Comparison of ENCODE assay signal across 19 cellular contexts in the genomic region with DNA sequence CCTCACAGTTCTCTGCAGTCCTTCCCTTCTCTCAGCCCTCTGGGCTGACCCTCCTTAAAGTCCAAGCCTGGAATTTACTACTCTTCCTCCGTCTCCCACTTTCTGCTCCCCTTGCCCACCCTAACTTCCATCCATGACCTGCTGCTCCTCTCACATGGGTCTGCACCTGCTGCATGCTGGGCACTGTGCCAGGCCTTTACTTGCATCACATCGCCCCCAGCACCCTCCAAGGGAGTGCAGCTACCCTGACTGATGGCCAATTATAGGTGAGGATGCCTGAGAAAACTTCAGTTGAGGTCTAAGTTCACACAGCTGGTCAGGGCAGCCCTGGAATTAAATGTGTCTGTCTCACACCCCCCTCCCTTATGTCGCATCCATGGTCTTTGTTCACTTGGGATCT. TPM values are rescaled to one million over a fixed set of nuclear protein-coding genes. Genes with fewer than 3 reads are reported as not detected.
DNase-seq lines count a peak whose midpoint lies in the region; ATAC-seq and TF ChIP-seq lines count a peak whose summit lies in the region.
"Had no signal": no experiment of that assay in that cellular context is flagged by ENCODE, and none has a peak within 500 bp of the region (broad histone marks: within the 10 kb centered on the region; RNA-seq: fewer than 3 reads in every experiment).

No MANE protein-coding gene starts in this region.

- H3K27ac Mint-ChIP-seq in activated CD4-positive, alpha-beta T cell treated with anti-CD3 and anti-CD28 coated beads for 36 hours: peak overlapping the region; percentile 0
- peak overlapping the region in 8 of 10 donors; percentile 36 to 82 (median 60) for H3K27ac Mint-ChIP-seq in naive thymus-derived CD8-positive, alpha-beta T cell
- no peak overlapping the region for H3K27ac Mint-ChIP-seq in activated T-helper 17 cell treated with anti-CD3 and anti-CD28 coated beads, Interleukin-2, amount 50 U/mL, for 72 hours

- H2AFZ ChIP-seq in Karpas-422 (ENCODE audit: low read length) (no peak overlapping the region), OCI-LY7 (ENCODE audit: low read length) (no peak overlapping the region; the same call in 1 of the 2 replicates)

- peak; percentile 35 for DNase-seq in activated CD4-positive, alpha-beta T cell treated with anti-CD3 and anti-CD28 coated beads for 36 hours
- no peak for DNase-seq in activated CD4-positive, alpha-beta T cell treated with anti-CD3 and anti-CD28 coated beads for 48 hours
- DNase-seq in Karpas-422 (peak; percentile 62), OCI-LY7 (ENCODE audit: low spot score) (peak; percentile 90), NCI-H187 treated with DMSO at 0.1 percent for 48 hours (lab: John Stamatoyannopoulos, UW) (no peak), NOMO-1 treated with DMSO at 0.1 percent for 48 hours (lab: John Stamatoyannopoulos, UW; ENCODE audit: unreplicated experiment) (no peak)
- DNase-seq in naive thymus-derived CD8-positive, alpha-beta T cell: no peak
- DNase-seq: activated T-cell treated with anti-CD3 and anti-CD28 coated beads, Interleukin-2, amount 50 U/mL, for 1 hour; dermis blood vessel endothelial cell; EL; NCI-H1694 treated with DMSO at 0.1 percent for 48 hours; OCI-M1; stimulated activated CD4-positive, alpha-beta T cell treated with anti-CD3 and anti-CD28 coated beads, Interleukin-15, amount 100 ng/mL, for 24 hours; thyroid gland had no signal

- H3K36me3 ChIP-seq in Karpas-422 (ENCODE audit: insufficient read depth, low read length) (no peaks in the 10 kb centered on the region), OCI-LY7 (ENCODE audit: insufficient read depth, low read length) (no peaks in the 10 kb centered on the region)
- H3K36me3 ChIP-seq: esophagus muscularis mucosa, thyroid gland had no signal

- no peaks in the 10 kb centered on the region for H4K20me1 ChIP-seq in Karpas-422 (ENCODE audit: insufficient read depth, low read depth, low read length)
- H4K20me1 ChIP-seq in OCI-LY7 (ENCODE audit: insufficient read depth, low read length): no peaks in the 10 kb centered on the region

- no peaks in the 10 kb centered on the region for H3K9me3 ChIP-seq in Karpas-422 (ENCODE audit: low read length)
- no peaks in the 10 kb centered on the region for H3K9me3 ChIP-seq in OCI-LY7 (ENCODE audit: low read length)
- H3K9me3 ChIP-seq: esophagus muscularis mucosa, thyroid gland had no signal

- H3K9me2 ChIP-seq in Karpas-422 (replicated peaks; ENCODE audit: insufficient read depth, low read length) (no peaks in the 10 kb centered on the region), OCI-LY7 (ENCODE audit: insufficient read depth, low read length) (no peaks in the 10 kb centered on the region)

- H3K4me1 Mint-ChIP-seq in activated CD4-positive, alpha-beta T cell treated with anti-CD3 and anti-CD28 coated beads for 36 hours: peaks cover 80% of the 10 kb centered on the region
- H3K4me1 Mint-ChIP-seq in naive thymus-derived CD8-positive, alpha-beta T cell: peaks cover 16 to 81% (median 45%) of the 10 kb centered on the region in 4 donors
- H3K4me1 Mint-ChIP-seq in activated T-helper 17 cell treated with anti-CD3 and anti-CD28 coated beads, Interleukin-2, amount 50 U/mL, for 72 hours: peaks cover 16% of the 10 kb centered on the region

- no peak for ATAC-seq in activated CD4-positive, alpha-beta T cell treated with anti-CD3 and anti-CD28 coated beads for 36 hours
- ATAC-seq in naive thymus-derived CD8-positive, alpha-beta T cell: no peak
- ATAC-seq in activated T-helper 17 cell treated with anti-CD3 and anti-CD28 coated beads, Interleukin-2, amount 50 U/mL, for 72 hours (replicated peaks): no peak
- ATAC-seq: activated CD4-positive, CD25-positive, alpha-beta regulatory T cell treated with anti-CD3 and anti-CD28 coated beads, Interleukin-2, amount 50 U/mL, for 24 hours had no signal

- H3K9me3 Mint-ChIP-seq in activated CD4-positive, alpha-beta T cell treated with anti-CD3 and anti-CD28 coated beads for 36 hours (ENCODE audit: low read depth): no peaks in the 10 kb centered on the region
- H3K9me3 Mint-ChIP-seq in naive thymus-derived CD8-positive, alpha-beta T cell: no peaks in the 10 kb centered on the region
- H3K9me3 Mint-ChIP-seq in activated T-helper 17 cell treated with anti-CD3 and anti-CD28 coated beads, Interleukin-2, amount 50 U/mL, for 72 hours: no peaks in the 10 kb centered on the region

- H3K79me2 ChIP-seq in Karpas-422 (ENCODE audit: low read length): no peaks in the 10 kb centered on the region
- no peaks in the 10 kb centered on the region for H3K79me2 ChIP-seq in OCI-LY7 (ENCODE audit: insufficient read depth, low read depth, low read length)

- TF ChIP-seq CTCF in OCI-LY7 (conservative IDR thresholded peaks at IDR 0.05; ENCODE audit: low read length): no peak

- H3K27ac ChIP-seq in Karpas-422 (ENCODE audit: low read length) (no peak overlapping the region), OCI-LY7 (ENCODE audit: low read depth, low read length, poor library complexity, severe bottlenecking) (peak overlapping the region; percentile 99)
- H3K27ac ChIP-seq: esophagus muscularis mucosa, thyroid gland had no signal

- POLR2A ChIA-PET in activated CD4-positive, alpha-beta T cell treated with anti-CD3 and anti-CD28 coated beads for 36 hours (lab: Charles Lee): no interaction called here
- POLR2A ChIA-PET in OCI-LY7 (lab: Charles Lee): interaction anchor here (0.8 to 12.9 kb wide), 12 partner anchors 8 to 265 kb away, joined by 3 to 293 read pairs (median 4); partner anchors contain the start of gene IKZF1
- POLR2A ChIA-PET in naive thymus-derived CD8-positive, alpha-beta T cell (lab: Charles Lee): interaction anchor here (0.8 to 1.1 kb wide), 2 partner anchors 60 to 220 kb away, joined by 3 read pairs; no protein-coding TSS in a partner anchor

- BruUV-seq in OCI-LY7 (replicated peaks; lab: Mats Ljungman, UMichigan): no TSS peak

- intact Hi-C loops in activated CD4-positive, alpha-beta T cell treated with anti-CD3 and anti-CD28 coated beads for 36 hours (cut with DNase I, micrococcal nuclease): loop anchor here (1.0 to 10.0 kb wide), 4 partner anchors 10 to 976 kb away; no protein-coding TSS in a partner anchor
- intact Hi-C loops in OCI-LY7 (cut with micrococcal nuclease; ENCODE audit: unreplicated experiment): loop anchor here (1.0 to 5.0 kb wide), 2 partner anchors 192 to 206 kb away; no protein-coding TSS in a partner anchor

- CTCF ChIA-PET in activated CD4-positive, alpha-beta T cell treated with anti-CD3 and anti-CD28 coated beads for 36 hours (lab: Charles Lee): interaction anchor here (0.8 to 6.2 kb wide), 7 partner anchors 9 to 251 kb away, joined by 3 to 43 read pairs (median 4); no protein-coding TSS in a partner anchor
- CTCF ChIA-PET in OCI-LY7 (lab: Charles Lee; ENCODE audit: unreplicated experiment): interaction anchor here (0.6 kb wide), 1 partner anchor 163 kb away, joined by 3 read pairs; no protein-coding TSS in a partner anchor

- no peak overlapping the region for H3K9ac ChIP-seq in Karpas-422 (ENCODE audit: low read length)

- H3K4me3 ChIP-seq in Karpas-422 (ENCODE audit: low read length) (no peak overlapping the region), OCI-LY7 (ENCODE audit: low read depth, low read length, poor library complexity, severe bottlenecking) (peak overlapping the region; percentile 52)
- H3K4me3 ChIP-seq: esophagus muscularis mucosa, thyroid gland had no signal

- H3K27me3 Mint-ChIP-seq in activated CD4-positive, alpha-beta T cell treated with anti-CD3 and anti-CD28 coated beads for 36 hours: no peaks in the 10 kb centered on the region
- no peaks in the 10 kb centered on the region for H3K27me3 Mint-ChIP-seq in naive thymus-derived CD8-positive, alpha-beta T cell
- H3K27me3 Mint-ChIP-seq in activated T-helper 17 cell treated with anti-CD3 and anti-CD28 coated beads, Interleukin-2, amount 50 U/mL, for 72 hours: no peaks in the 10 kb centered on the region

- no peaks in the 10 kb centered on the region for H3K27me3 ChIP-seq in Karpas-422 (ENCODE audit: low read length)
- H3K27me3 ChIP-seq: esophagus muscularis mucosa, thyroid gland had no signal

- H3K4me1 ChIP-seq in Karpas-422 (ENCODE audit: low read length): peaks cover 83% of the 10 kb centered on the region
- peaks cover 97% of the 10 kb centered on the region for H3K4me1 ChIP-seq in OCI-LY7 (ENCODE audit: insufficient read depth, low read length, poor library complexity, severe bottlenecking)
- H3K4me1 ChIP-seq: esophagus muscularis mucosa, thyroid gland had no signal

- no peak overlapping the region for H3K4me3 Mint-ChIP-seq in activated CD4-positive, alpha-beta T cell treated with anti-CD3 and anti-CD28 coated beads for 36 hours
- no peak overlapping the region for H3K4me3 Mint-ChIP-seq in naive thymus-derived CD8-positive, alpha-beta T cell
- H3K4me3 Mint-ChIP-seq in activated T-helper 17 cell treated with anti-CD3 and anti-CD28 coated beads, Interleukin-2, amount 50 U/mL, for 72 hours: no peak overlapping the region

- no peaks in the 10 kb centered on the region for H3K36me3 Mint-ChIP-seq in activated CD4-positive, alpha-beta T cell treated with anti-CD3 and anti-CD28 coated beads for 36 hours (ENCODE audit: low read depth)
- H3K36me3 Mint-ChIP-seq in naive thymus-derived CD8-positive, alpha-beta T cell: no peaks in the 10 kb centered on the region
- no peaks in the 10 kb centered on the region for H3K36me3 Mint-ChIP-seq in activated T-helper 17 cell treated with anti-CD3 and anti-CD28 coated beads, Interleukin-2, amount 50 U/mL, for 72 hours (ENCODE audit: low read depth)

- peak overlapping the region; percentile 15 for H3K4me2 ChIP-seq in Karpas-422 (ENCODE audit: low read depth, low read length, poor library complexity, severe bottlenecking)
- peak overlapping the region; percentile 87 for H3K4me2 ChIP-seq in OCI-LY7 (ENCODE audit: low read length)

RNA-seq across cellular contexts. Expression of gene ZPBP, which starts 53.6 kb away (rescaled TPM):
- not detected for total RNA-seq in activated CD4-positive, alpha-beta T cell treated with anti-CD3 and anti-CD28 coated beads for 36 hours
- not detected in 2 replicates for total RNA-seq in Karpas-422 (2014; rRNA removed; shearing (Covaris generic); ENCODE audit: low replicate concordance)
- total RNA-seq in OCI-LY7 (2014; rRNA removed; shearing (Covaris generic)): not detected in 2 replicates
- total RNA-seq in OCI-LY7 (2022): not detected in 2 replicates
- not detected for total RNA-seq in naive thymus-derived CD8-positive, alpha-beta T cell
- polyA plus RNA-seq in naive thymus-derived CD8-positive, alpha-beta T cell: not detected
- not detected for total RNA-seq in activated T-helper 17 cell treated with anti-CD3 and anti-CD28 coated beads, Interleukin-2, amount 50 U/mL, for 72 hours
- total RNA-seq: dermis blood vessel endothelial cell, esophagus muscularis mucosa, myocyte, pulmonary artery endothelial cell had no signal

Comparison
In these comparisons a context has a peak if more than half of its experiments do, and no peak if none do; other contexts are left out.
1. DNase-seq: peak in activated CD4-positive, alpha-beta T cell treated with anti-CD3 and anti-CD28 coated beads for 36 hours (single experiment), Karpas-422 (single experiment) and OCI-LY7 (single experiment); none in activated CD4-positive, alpha-beta T cell treated with anti-CD3 and anti-CD28 coated beads for 48 hours (single experiment), naive thymus-derived CD8-positive, alpha-beta T cell (0 of 10), NCI-H187 treated with DMSO at 0.1 percent for 48 hours (single experiment) and NOMO-1 treated with DMSO at 0.1 percent for 48 hours (single experiment).